8 cellular contexts compared by ENCODE assay signal in the genomic region with DNA sequence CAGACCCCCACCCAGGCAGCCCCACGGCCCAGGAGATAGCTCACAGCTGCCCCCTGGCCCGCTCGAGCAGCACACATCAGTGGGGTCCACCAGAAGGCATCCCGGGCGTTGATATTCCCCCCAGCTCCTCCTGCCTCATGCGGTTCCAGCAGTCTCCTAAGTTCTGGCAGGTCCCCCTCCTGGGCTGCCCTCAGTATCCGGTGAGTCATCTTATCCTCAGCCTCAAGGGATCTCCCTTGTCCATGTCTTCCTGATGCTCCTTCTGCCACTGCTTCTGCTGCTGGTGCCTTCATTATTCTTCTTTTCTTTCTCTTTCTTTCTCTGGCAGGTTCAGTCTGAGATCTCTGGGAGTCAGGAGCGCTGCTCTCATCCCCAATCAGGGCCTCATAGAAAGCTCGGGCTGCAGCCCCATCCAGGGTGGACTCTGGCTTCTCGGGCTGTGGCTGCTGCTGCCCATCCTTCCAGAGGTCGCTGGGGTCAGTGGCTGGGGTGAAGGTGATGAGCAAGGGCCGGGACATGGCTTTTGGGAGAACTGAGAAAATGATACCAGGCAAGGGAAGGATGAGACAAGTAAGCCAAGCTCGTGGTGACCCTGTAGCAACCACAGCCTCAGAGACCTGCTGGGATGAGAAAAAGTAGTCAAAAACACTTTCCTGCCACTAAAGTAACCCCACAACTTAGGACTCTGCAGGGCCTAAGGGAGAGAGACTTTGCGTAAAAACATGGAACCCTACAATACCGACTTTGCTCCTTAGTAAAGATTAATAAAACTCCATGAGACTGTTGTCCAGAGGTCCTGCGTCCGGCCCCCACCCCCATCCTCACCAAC. TPM values are rescaled to one million over a fixed set of nuclear protein-coding genes. Genes with fewer than 3 reads are reported as not detected.
DNase-seq lines count a peak whose midpoint lies in the region; ATAC-seq and TF ChIP-seq lines count a peak whose summit lies in the region.

No MANE protein-coding gene starts in this region.

- H3K9me2 ChIP-seq in HCT116 (ENCODE audit: insufficient read depth), result no peaks in the 10 kb centered on the region

- H3K9ac ChIP-seq in HCT116 (ENCODE audit: low read length), result peak overlapping the region; percentile 90

- H3K4me1 ChIP-seq in HCT116 (ENCODE audit: control insufficient read depth in 1 of 2, insufficient read depth in 2 of 2, low read length in 2 of 2), result peaks cover 18 to 46% of the 10 kb centered on the region in 2 experiments; a peak in 3 of 4 replicates
- peaks cover 50% of the 10 kb centered on the region for H3K4me1 ChIP-seq in psoas muscle

- H3K4me2 ChIP-seq in HCT116 (ENCODE audit: low read length), result peak overlapping the region; percentile 83

- no peak overlapping the region for H2AFZ ChIP-seq in HCT116 (ENCODE audit: low read depth, low read length, poor library complexity, severe bottlenecking)

- ATAC-seq in HCT116, result no peak
- peak in 3 of 4 donors; percentile 12 to 37 (median 19) for ATAC-seq in psoas muscle
- ATAC-seq in omental fat pad (ENCODE audit: low FRiP score), result no peak

- H3K27me3 ChIP-seq in HCT116 (ENCODE audit: insufficient read depth, low read length) (no peaks in the 10 kb centered on the region), WERI-Rb-1 (ENCODE audit: insufficient read depth, low read depth, severe bottlenecking) (no peaks in the 10 kb centered on the region), psoas muscle (ENCODE audit: insufficient read depth in 3 of 3, low read length in 2 of 3) (no peaks in the 10 kb centered on the region)

- intact Hi-C loops in HCT116 (cut with micrococcal nuclease), result loop anchor here (2.0 to 5.0 kb wide), 2 partner anchors 117 to 262 kb away; a partner anchor contains a TSS
- intact Hi-C loops in psoas muscle (cut with DNase I), result loop anchor here in 1 of 2 donors (5.0 kb wide), 1 partner anchor 117 kb away; a partner anchor contains a TSS

- no peaks in the 10 kb centered on the region for H4K20me1 ChIP-seq in HCT116 (ENCODE audit: insufficient read depth)

- RAD21 ChIA-PET in HCT116 (lab: Charles Lee; ENCODE audit: low non-redundant PET in 1 of 2, low total read pairs in 2 of 2, uncharacterized antibody in 2 of 2, unreplicated experiment in 2 of 2), result interaction anchor here in 1 of 2 experiments (0.6 kb wide), 1 partner anchor 117 kb away, joined by 3 read pairs; a partner anchor contains a TSS

- H3K9me3 ChIP-seq in HCT116 (ENCODE audit: control insufficient read depth in 1 of 2, insufficient read depth in 1 of 2, low read depth in 1 of 2, low read length in 2 of 2) (no peaks in the 10 kb centered on the region), WERI-Rb-1 (ENCODE audit: severe bottlenecking) (no peaks in the 10 kb centered on the region), psoas muscle (no peaks in the 10 kb centered on the region)

- DNase-seq in AG09309 (ENCODE audit: low read depth) (no peak), HCT116 (ENCODE audit: low read depth, low spot score) (no peak), WERI-Rb-1 (no peak), fibroblast of the aortic adventitia (ENCODE audit: low read depth) (peak; percentile 71), psoas muscle (peak; percentile 46 to 72), middle frontal gyrus (ENCODE audit: extremely low spot score, low spot score) (no peak), omental fat pad (ENCODE audit: low spot score) (no peak), globus pallidus (ENCODE audit: low spot score) (no peak)

- TF ChIP-seq POLR2A in HCT116 (IDR thresholded peaks at IDR 0.05; ENCODE audit: borderline replicate concordance, extremely low read depth, insufficient read depth, insufficient read length), result no peak

- 10 to 13% (median 12%) methylated on average over 17 of the region's 17 CpGs for WGBS in psoas muscle, 3 donors

- TF ChIP-seq RAD21 in HCT116 (IDR thresholded peaks at IDR 0.05; ENCODE audit: low read depth), result no peak

- peak overlapping the region; percentile 95 for H3K4me3 ChIP-seq in AG09309 (ENCODE audit: control insufficient read depth, low read depth, low read length)
- peak overlapping the region; percentile 97 to 99 for H3K4me3 ChIP-seq in HCT116 (replicated peaks in 1 of 2; ENCODE audit: low read depth in 1 of 2, low read length in 2 of 2)
- H3K4me3 ChIP-seq in WERI-Rb-1 (ENCODE audit: low read depth, low read length), result peak overlapping the region; percentile 79
- H3K4me3 ChIP-seq in fibroblast of the aortic adventitia (ENCODE audit: low read depth, low read length), result peak overlapping the region; percentile 94
- H3K4me3 ChIP-seq in psoas muscle, result peak overlapping the region; percentile 91

- peaks cover 61% of the 10 kb centered on the region for H3K79me2 ChIP-seq in HCT116 (ENCODE audit: insufficient read depth, low read length)

- BruUV-seq in HCT116 (replicated peaks; lab: Mats Ljungman, UMichigan), result TSS peak; percentile 66

- POLR2A ChIA-PET in HCT116 (lab: Charles Lee), result interaction anchor here (0.6 to 3.9 kb wide), 10 partner anchors 9 to 170 kb away, joined by 3 to 32 read pairs (median 4); a partner anchor contains a TSS

- H3K36me3 ChIP-seq in HCT116 (ENCODE audit: control insufficient read depth in 1 of 2, insufficient read depth in 2 of 2, low read length in 2 of 2) (peaks cover 21 to 36% of the 10 kb centered on the region in 2 experiments), WERI-Rb-1 (peaks cover 70% of the 10 kb centered on the region), psoas muscle (ENCODE audit: insufficient read depth in 1 of 2, low read depth in 1 of 2) (peaks cover 12 to 51% of the 10 kb centered on the region in 2 donors)

- CTCF ChIA-PET in HCT116 (lab: Charles Lee), result interaction anchor here (0.9 to 1.1 kb wide), 2 partner anchors 66 to 74 kb away, joined by 4 read pairs; no protein-coding TSS in a partner anchor

- TF ChIP-seq CTCF in AG09309 (IDR thresholded peaks at IDR 0.05; ENCODE audit: control insufficient read depth, insufficient read depth, low read depth, low read length, missing control alignments), result no peak
- TF ChIP-seq CTCF in HCT116 (IDR thresholded peaks at IDR 0.05 in 2 of 3, conservative IDR thresholded peaks at IDR 0.05 in 1 of 3; ENCODE audit: borderline replicate concordance in 1 of 3, insufficient read depth in 1 of 3, low read depth in 2 of 3, low read length in 2 of 3), result no peak
- TF ChIP-seq CTCF in WERI-Rb-1 (IDR thresholded peaks at IDR 0.05; ENCODE audit: low read depth, low read length), result no peak
- no peak for TF ChIP-seq CTCF in fibroblast of the aortic adventitia (IDR thresholded peaks at IDR 0.05; ENCODE audit: insufficient read depth, low read length)
- TF ChIP-seq CTCF in psoas muscle (IDR thresholded peaks at IDR 0.05), result no peak
- TF ChIP-seq CTCF in omental fat pad (IDR thresholded peaks at IDR 0.05), result no peak

- peak overlapping the region; percentile 90 for H3K27ac ChIP-seq in HCT116 (ENCODE audit: low read depth, low read length)
- peak overlapping the region; percentile 99 for H3K27ac ChIP-seq in WERI-Rb-1
- peak overlapping the region; percentile 97 for H3K27ac ChIP-seq in psoas muscle

TF ChIP-seq in HCT116, 20 proteins besides CTCF, POLR2A, EP300 and RAD21 (continues in another document):
- TF ChIP-seq SP1 (IDR thresholded peaks at IDR 0.05; ENCODE audit: low read depth), result no peak
- no peak for TF ChIP-seq EZH2 (IDR thresholded peaks at IDR 0.05)
- TF ChIP-seq CBX3 (IDR thresholded peaks at IDR 0.05; ENCODE audit: low read depth), result no peak
- TF ChIP-seq, protein P1, sequence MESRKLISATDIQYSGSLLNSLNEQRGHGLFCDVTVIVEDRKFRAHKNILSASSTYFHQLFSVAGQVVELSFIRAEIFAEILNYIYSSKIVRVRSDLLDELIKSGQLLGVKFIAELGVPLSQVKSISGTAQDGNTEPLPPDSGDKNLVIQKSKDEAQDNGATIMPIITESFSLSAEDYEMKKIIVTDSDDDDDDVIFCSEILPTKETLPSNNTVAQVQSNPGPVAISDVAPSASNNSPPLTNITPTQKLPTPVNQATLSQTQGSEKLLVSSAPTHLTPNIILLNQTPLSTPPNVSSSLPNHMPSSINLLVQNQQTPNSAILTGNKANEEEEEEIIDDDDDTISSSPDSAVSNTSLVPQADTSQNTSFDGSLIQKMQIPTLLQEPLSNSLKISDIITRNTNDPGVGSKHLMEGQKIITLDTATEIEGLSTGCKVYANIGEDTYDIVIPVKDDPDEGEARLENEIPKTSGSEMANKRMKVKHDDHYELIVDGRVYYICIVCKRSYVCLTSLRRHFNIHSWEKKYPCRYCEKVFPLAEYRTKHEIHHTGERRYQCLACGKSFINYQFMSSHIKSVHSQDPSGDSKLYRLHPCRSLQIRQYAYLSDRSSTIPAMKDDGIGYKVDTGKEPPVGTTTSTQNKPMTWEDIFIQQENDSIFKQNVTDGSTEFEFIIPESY (IDR thresholded peaks at IDR 0.05; ENCODE audit: extremely low read depth, insufficient replicate concordance, low read length), result no peak
- TF ChIP-seq EZH2phosphoT487 (IDR thresholded peaks at IDR 0.05; ENCODE audit: borderline replicate concordance), result no peak
- TF ChIP-seq SRF (IDR thresholded peaks at IDR 0.05; ENCODE audit: low read depth), result no peak

RNA-seq across cellular contexts. Expression of a gene that starts 0.6 kb away (rescaled TPM):
- total RNA-seq in HCT116 (2021; ENCODE audit: unreplicated experiment) (14.8 TPM), fibroblast of the aortic adventitia (ENCODE audit: low replicate concordance) (19.9 and 69.8 TPM in 2 replicates), psoas muscle (10 to 100 TPM; 13.6 to 22.6 (median 15.3) TPM), omental fat pad (10 to 100 TPM in 3 of 4 donors, 1 to 10 TPM in 1; 7.1 to 23.6 (median 15.6) TPM)
- 11.6 and 13.9 TPM in 2 replicates for polyA plus RNA-seq in HCT116 (2012)
- 10 to 100 TPM; 23.5 to 49.7 (median 24.2) TPM for polyA plus RNA-seq in psoas muscle

RNA-seq across cellular contexts. Expression of a gene that starts 1.7 kb away (rescaled TPM):
- total RNA-seq in HCT116 (2021; ENCODE audit: unreplicated experiment) (210 TPM), fibroblast of the aortic adventitia (ENCODE audit: low replicate concordance) (134 and 214 TPM in 2 replicates), psoas muscle (100 to 1,000 TPM; 102 to 129 (median 103) TPM), omental fat pad (100 to 1,000 TPM; 130 to 202 (median 184) TPM)
- polyA plus RNA-seq in HCT116 (2012), result 357 and 396 TPM in 2 replicates
- 100 to 1,000 TPM; 151 to 208 (median 160) TPM for polyA plus RNA-seq in psoas muscle

RNA-seq across cellular contexts. Expression of a gene that starts 3.6 kb away (rescaled TPM):
- total RNA-seq in HCT116 (2021; ENCODE audit: unreplicated experiment) (13.4 TPM), fibroblast of the aortic adventitia (ENCODE audit: low replicate concordance) (18.4 and 26.3 TPM in 2 replicates), psoas muscle (10 to 100 TPM; 13.5 to 21.2 (median 16.1) TPM), omental fat pad (10 to 100 TPM; 16.8 to 24.7 (median 21.2) TPM)
- 8.9 and 10.4 TPM in 2 replicates for polyA plus RNA-seq in HCT116 (2012)
- 10 to 100 TPM; 19.4 to 36.0 (median 22.9) TPM for polyA plus RNA-seq in psoas muscle

RNA-seq across cellular contexts. Expression of a gene that starts 5.6 kb away (rescaled TPM):
- 15.4 TPM for total RNA-seq in HCT116 (2021; ENCODE audit: unreplicated experiment)
- polyA plus RNA-seq in HCT116 (2012), result 14.8 and 15.2 TPM in 2 replicates
- 2.8 and 4.5 TPM in 2 replicates for total RNA-seq in fibroblast of the aortic adventitia (ENCODE audit: low replicate concordance)
- total RNA-seq in psoas muscle, result 1 to 10 TPM; 1.7 to 8.4 (median 3.0) TPM
- 1 to 10 TPM; 2.5 to 2.9 (median 2.9) TPM for polyA plus RNA-seq in psoas muscle
- total RNA-seq in omental fat pad, result 10 to 100 TPM in 3 of 4 donors, 1 to 10 TPM in 1; 7.4 to 16.9 (median 11.3) TPM

RNA-seq across cellular contexts. Expression of a gene that starts 8.5 kb away (rescaled TPM):
- total RNA-seq in HCT116 (2021; ENCODE audit: unreplicated experiment) (2.2 TPM), fibroblast of the aortic adventitia (ENCODE audit: low replicate concordance) (2.0 TPM in 1 of 2 replicates, not detected in the other), psoas muscle (1 to 10 TPM; 1.9 to 3.0 (median 2.3) TPM), omental fat pad (1 to 10 TPM; 2.4 to 5.0 (median 3.6) TPM)
- polyA plus RNA-seq in HCT116 (2012), result 2.3 and 2.5 TPM in 2 replicates
- polyA plus RNA-seq in psoas muscle, result 1 to 10 TPM; 1.8 to 3.5 (median 2.0) TPM

Comparison
In these comparisons a context has a peak if more than half of its experiments do, and no peak if none do; other contexts are left out.
1. DNase-seq: peak in fibroblast of the aortic adventitia (single experiment) and psoas muscle (2 of 2); none in AG09309 (single experiment), HCT116 (single experiment), WERI-Rb-1 (single experiment), middle frontal gyrus (single experiment), omental fat pad (single experiment) and globus pallidus (single experiment).
2. ATAC-seq: peak in psoas muscle (3 of 4); none in HCT116 (single experiment) and omental fat pad (single experiment).
3. Peak in every context shown above with its lines, with median percentiles within 50 percentile points of each other: H3K4me3 ChIP-seq and H3K27ac ChIP-seq.